In genomic region chr17:75842411-75842810, GRCh38 we compare ENCODE assay signal across 18 cellular contexts. TPM values are rescaled to one million over a fixed set of nuclear protein-coding genes. Genes with fewer than 3 reads are reported as not detected.
DNase-seq lines count a peak whose midpoint lies in the region; ATAC-seq and TF ChIP-seq lines count a peak whose summit lies in the region.
"Had no signal": no experiment of that assay in that cellular context is flagged by ENCODE, and none has a peak within 500 bp of the region (broad histone marks: within the 10 kb centered on the region; RNA-seq: fewer than 3 reads in every experiment).

No MANE protein-coding gene starts in this region.

- H3K4me1 Mint-ChIP-seq in activated T-cell treated with anti-CD3 and anti-CD28 coated beads, Interleukin-2, amount 50 U/mL, for 72 hours (ENCODE audit: low read depth): peaks cover 19% of the 10 kb centered on the region
- peaks cover 6 to 22% of the 10 kb centered on the region in 2 donors for H3K4me1 Mint-ChIP-seq in effector memory CD8-positive, alpha-beta T cell (ENCODE audit: low read depth in 2 of 2)

- POLR2A ChIA-PET in RWPE1 (lab: Yijun Ruan, JAX; ENCODE audit: low non-redundant PET): no interaction called here

- peak overlapping the region; percentile 91 to 96 for H3K4me3 Mint-ChIP-seq in activated T-cell treated with anti-CD3 and anti-CD28 coated beads, Interleukin-2, amount 50 U/mL, for 72 hours
- H3K4me3 Mint-ChIP-seq in effector memory CD8-positive, alpha-beta T cell: peak overlapping the region; percentile 90 to 93

- H3K9me3 ChIP-seq in spleen: no peaks in the 10 kb centered on the region
- H3K9me3 ChIP-seq: esophagus squamous epithelium, heart left ventricle, Peyer's patch had no signal

- H3K36me3 ChIP-seq in spleen: peaks cover 2 to 76% (median 51%) of the 10 kb centered on the region in 6 donors

- TF ChIP-seq POLR2A in spleen (IDR thresholded peaks at IDR 0.05): no peak

- intact Hi-C loops in spleen (cut with DNase I; ENCODE audit: low total_unique reads): no loop called here

- H3K4me1 ChIP-seq in spleen: peaks cover 39 to 100% (median 74%) of the 10 kb centered on the region in 6 donors

- CTCF ChIA-PET in RWPE1 (lab: Yijun Ruan, JAX): no interaction called here

- H3K4me3 ChIP-seq in spleen: peak overlapping the region in 4 of 8 donors; percentile 54 to 80 (median 60)
- H3K4me3 ChIP-seq: smooth muscle cell had no signal

- no peak for ATAC-seq in activated T-cell treated with anti-CD3 and anti-CD28 coated beads, Interleukin-2, amount 50 U/mL, for 72 hours (replicated peaks in 1 of 2)
- no peak for ATAC-seq in effector memory CD8-positive, alpha-beta T cell (replicated peaks)
- ATAC-seq: heart left ventricle had no signal

- H3K27ac Mint-ChIP-seq in activated T-cell treated with anti-CD3 and anti-CD28 coated beads, Interleukin-2, amount 50 U/mL, for 72 hours: peak overlapping the region; percentile 73
- H3K27ac Mint-ChIP-seq in effector memory CD8-positive, alpha-beta T cell: peak overlapping the region; percentile 92 to 95

- no peaks in the 10 kb centered on the region for H3K9me3 Mint-ChIP-seq in activated T-cell treated with anti-CD3 and anti-CD28 coated beads, Interleukin-2, amount 50 U/mL, for 72 hours
- H3K9me3 Mint-ChIP-seq in effector memory CD8-positive, alpha-beta T cell: no peaks in the 10 kb centered on the region

- no peaks in the 10 kb centered on the region for H3K27me3 Mint-ChIP-seq in activated T-cell treated with anti-CD3 and anti-CD28 coated beads, Interleukin-2, amount 50 U/mL, for 72 hours (ENCODE audit: low read depth)
- no peaks in the 10 kb centered on the region for H3K27me3 Mint-ChIP-seq in effector memory CD8-positive, alpha-beta T cell

- peaks cover 0 to 4% of the 10 kb centered on the region in 2 donors for H3K36me3 Mint-ChIP-seq in activated T-cell treated with anti-CD3 and anti-CD28 coated beads, Interleukin-2, amount 50 U/mL, for 72 hours (ENCODE audit: insufficient read depth in 2 of 2)
- peaks cover 60% of the 10 kb centered on the region for H3K36me3 Mint-ChIP-seq in effector memory CD8-positive, alpha-beta T cell (ENCODE audit: insufficient read depth)

- no peak for DNase-seq in activated T-cell treated with anti-CD3 and anti-CD28 coated beads, Interleukin-2, amount 50 U/mL, for 72 hours
- DNase-seq in activated T-cell treated with anti-CD3 and anti-CD28 coated beads, Interleukin-2, amount 50 U/mL, for 1 hour: no peak
- DNase-seq in RWPE1 (ENCODE audit: low spot score): no peak
- DNase-seq in effector memory CD8-positive, alpha-beta T cell: no peak
- DNase-seq in spleen: peak; percentile 78
- DNase-seq in NCI-H2029 (lab: John Stamatoyannopoulos, UW): no peak
- no peak for DNase-seq in activated effector memory CD4-positive, alpha-beta T cell treated with anti-CD3 and anti-CD28 coated beads, Interleukin-2, amount 50 U/mL, for 16 hours
- no peak for DNase-seq in RPMI8226
- DNase-seq: activated CD4-positive, CD25-positive, alpha-beta regulatory T cell; cortex of kidney; esophagus squamous epithelium; heart left ventricle; islet precursor cell; NCI-H1092 treated with DMSO at 0.1 percent for 48 hours; Peyer's patch; stimulated activated naive CD4-positive, alpha-beta T cell treated with Interleukin-2 at 50 U/mL for 16 hours; SW 1271 had no signal

- TF ChIP-seq CTCF in RWPE1 (conservative IDR thresholded peaks at IDR 0.05; ENCODE audit: low read depth) (no peak), spleen (IDR thresholded peaks at IDR 0.05 in 8 of 11, conservative IDR thresholded peaks at IDR 0.05 in 3 of 11) (no peak)

- H3K27me3 ChIP-seq in spleen (replicated peaks in 1 of 7): no peaks in the 10 kb centered on the region
- H3K27me3 ChIP-seq: esophagus squamous epithelium, heart left ventricle, Peyer's patch had no signal

- WGBS in spleen, 5 donors: 87 to 92% (median 89%) methylated on average over 13 to 18 of the region's 18 CpGs

- peak overlapping the region; percentile 92 for H3K27ac ChIP-seq in RWPE1
- peak overlapping the region in 6 of 8 donors; percentile 92 to 98 (median 96) for H3K27ac ChIP-seq in spleen

RNA-seq across cellular contexts. Expression of gene UNC13D, which starts 1.8 kb away (rescaled TPM):
- 10 to 100 TPM; 89.0 to 97.6 TPM for total RNA-seq in activated T-cell treated with anti-CD3 and anti-CD28 coated beads, Interleukin-2, amount 50 U/mL, for 72 hours
- total RNA-seq in spleen: 100 to 1,000 TPM in 6 of 7 donors, 10 to 100 TPM in 1; 87.1 to 187 (median 129) TPM
- 10 to 100 TPM; 36.4 to 86.1 (median 53.0) TPM for polyA plus RNA-seq in spleen

RNA-seq across cellular contexts. Expression of gene WBP2, which starts 12.7 kb away (rescaled TPM):
- total RNA-seq in activated T-cell treated with anti-CD3 and anti-CD28 coated beads, Interleukin-2, amount 50 U/mL, for 72 hours: 100 to 1,000 TPM in 1 of 2 donors, 10 to 100 TPM in 1; 90.2 to 109 TPM
- 100 to 1,000 TPM in 4 of 7 donors, 10 to 100 TPM in 3; 46.7 to 144 (median 125) TPM for total RNA-seq in spleen
- polyA plus RNA-seq in spleen: 100 to 1,000 TPM in 1 of 3 donors, 10 to 100 TPM in 2; 70.2 to 104 (median 74.1) TPM

RNA-seq across cellular contexts. Expression of gene TRIM47, which starts 36.0 kb away (rescaled TPM):
- 10 to 100 TPM; 16.5 to 24.1 TPM for total RNA-seq in activated T-cell treated with anti-CD3 and anti-CD28 coated beads, Interleukin-2, amount 50 U/mL, for 72 hours
- total RNA-seq in spleen: 10 to 100 TPM; 30.8 to 73.8 (median 38.5) TPM
- 10 to 100 TPM; 28.1 to 42.0 (median 28.4) TPM for polyA plus RNA-seq in spleen

RNA-seq across cellular contexts. Expression of gene TRIM65, which starts 54.3 kb away (rescaled TPM):
- total RNA-seq in activated T-cell treated with anti-CD3 and anti-CD28 coated beads, Interleukin-2, amount 50 U/mL, for 72 hours: 10 to 100 TPM; 24.0 to 30.7 TPM
- total RNA-seq in spleen: 10 to 100 TPM; 20.0 to 26.5 (median 23.5) TPM
- polyA plus RNA-seq in spleen: 10 to 100 TPM in 2 of 3 donors, 1 to 10 TPM in 1; 9.0 to 28.2 (median 11.6) TPM

RNA-seq across cellular contexts. Expression of gene UNK, which starts 57.8 kb away (rescaled TPM):
- 10 to 100 TPM; 20.7 to 22.6 TPM for total RNA-seq in activated T-cell treated with anti-CD3 and anti-CD28 coated beads, Interleukin-2, amount 50 U/mL, for 72 hours
- total RNA-seq in spleen: 10 to 100 TPM; 35.4 to 53.8 (median 48.6) TPM
- polyA plus RNA-seq in spleen: 10 to 100 TPM; 19.0 to 41.9 (median 25.8) TPM
